Comparison of ENCODE assay signal across 9 cellular contexts in genomic region chr3:193240850-193241706, GRCh38. TPM values are rescaled to one million over a fixed set of nuclear protein-coding genes. Genes with fewer than 3 reads are reported as not detected.
DNase-seq lines count a peak whose midpoint lies in the region; ATAC-seq and TF ChIP-seq lines count a peak whose summit lies in the region.
"Had no signal": no experiment of that assay in that cellular context is flagged by ENCODE, and none has a peak within 500 bp of the region (broad histone marks: within the 10 kb centered on the region; RNA-seq: fewer than 3 reads in every experiment).

TSS of gene PLAAT1 (plus strand) at chr3:193241222. CDS start at chr3:193255651, 14,429 bp downstream.

- POLR2A ChIA-PET in Caco-2 (lab: Charles Lee) = interaction anchor here (0.6 kb wide), 1 partner anchor 30 kb away, joined by 3 read pairs; no protein-coding TSS in a partner anchor

- 2% methylated on average over 76 to 93 of the region's 93 CpGs for WGBS in lung, 2 donors
- 1 to 3% (median 3%) methylated on average over 18 to 89 of the region's 93 CpGs for WGBS in stomach, 5 donors

- no peak within 1 kb of the TSS for H3K27ac Mint-ChIP-seq in Caco-2 (ENCODE audit: unreplicated experiment)

- H3K27ac ChIP-seq in RWPE2 (ENCODE audit: poor library complexity, severe bottlenecking) (no peak within 1 kb of the TSS), lung (ENCODE audit: low read depth in 1 of 2, low read length in 1 of 2) (peak within 1 kb of the TSS in 1 of 2 donors; percentile 93), stomach (peak within 1 kb of the TSS in 3 of 5 donors; percentile 4 to 83 (median 79))

- peak within 1 kb of the TSS; percentile 37 for H3K4me3 ChIP-seq in Caco-2 (ENCODE audit: low read depth, low read length)
- H3K4me3 ChIP-seq in RWPE2 (ENCODE audit: severe bottlenecking) = peak within 1 kb of the TSS; percentile 33
- peak within 1 kb of the TSS; percentile 41 for H3K4me3 ChIP-seq in lung
- peak within 1 kb of the TSS; percentile 45 to 58 (median 55) for H3K4me3 ChIP-seq in stomach

- no peaks in the 10 kb centered on the region for H3K27me3 ChIP-seq in Caco-2 (replicated peaks; ENCODE audit: control insufficient read depth, insufficient read depth, low read length)
- H3K27me3 ChIP-seq in RWPE2 (ENCODE audit: insufficient read depth, poor library complexity, severe bottlenecking) = peaks cover 5% of the 10 kb centered on the region
- no peaks in the 10 kb centered on the region for H3K27me3 ChIP-seq in lung (ENCODE audit: control insufficient read depth, insufficient read depth)
- H3K27me3 ChIP-seq in stomach = peaks cover 0 to 23% (median 9%) of the 10 kb centered on the region in 3 donors

- H3K9me3 Mint-ChIP-seq in Caco-2 (ENCODE audit: unreplicated experiment) = peaks cover 10% of the 10 kb centered on the region

- no peak for TF ChIP-seq CTCF in Caco-2 (IDR thresholded peaks at IDR 0.05; ENCODE audit: insufficient read depth in 1 of 2, low read depth in 1 of 2, low read length in 1 of 2, severe bottlenecking in 1 of 2, unreplicated experiment in 1 of 2)
- no peak for TF ChIP-seq CTCF in RWPE2 (IDR thresholded peaks at IDR 0.05; ENCODE audit: poor library complexity, severe bottlenecking)
- TF ChIP-seq CTCF in lung (IDR thresholded peaks at IDR 0.05; ENCODE audit: control extremely low read depth, extremely low read depth) = no peak
- no peak for TF ChIP-seq CTCF in stomach (IDR thresholded peaks at IDR 0.05)

- CTCF ChIA-PET in Caco-2 (lab: Charles Lee) = interaction anchor here (0.7 kb wide), 1 partner anchor 1030 kb away, joined by 3 read pairs; no protein-coding TSS in a partner anchor

- H3K4me1 ChIP-seq in Caco-2 (no peaks in the 10 kb centered on the region), RWPE2 (ENCODE audit: insufficient read depth, poor library complexity, severe bottlenecking) (no peaks in the 10 kb centered on the region), lung (ENCODE audit: control insufficient read depth in 2 of 2, insufficient read depth in 2 of 2, low read length in 2 of 2) (peaks cover 0 to 3% of the 10 kb centered on the region in 2 donors), stomach (peaks cover 5 to 16% (median 14%) of the 10 kb centered on the region in 4 donors)

- peaks cover 8% of the 10 kb centered on the region for H3K27me3 Mint-ChIP-seq in Caco-2 (ENCODE audit: insufficient read depth, unreplicated experiment)

- TF ChIP-seq RAD21 in Ishikawa (IDR thresholded peaks at IDR 0.05; ENCODE audit: low read depth) = no peak

- no peaks in the 10 kb centered on the region for H3K4me1 Mint-ChIP-seq in Caco-2 (ENCODE audit: low read depth, unreplicated experiment)

- ATAC-seq in GM19452 (IDR thresholded peaks at IDR 0.05; ENCODE audit: unreplicated experiment) (peak; percentile 52), RWPE2 (ENCODE audit: low read depth) (peak; percentile 81), lung (ENCODE audit: insufficient read depth, low FRiP score) (peak; percentile 87), GM21529 (IDR thresholded peaks at IDR 0.05; ENCODE audit: unreplicated experiment) (no peak)

- peak within 1 kb of the TSS; percentile 70 for H3K4me3 Mint-ChIP-seq in Caco-2 (ENCODE audit: unreplicated experiment)

- peak; percentile 38 to 63 for DNase-seq in Caco-2
- DNase-seq in RWPE2 (ENCODE audit: low spot score) = peak; percentile 62
- DNase-seq in ecto neural progenitor cell (ENCODE audit: low spot score) = peak; percentile 83
- peak; percentile 45 for DNase-seq in lung (ENCODE audit: low spot score)
- peak; percentile 75 for DNase-seq in stomach

- no peaks in the 10 kb centered on the region for H3K36me3 Mint-ChIP-seq in Caco-2 (ENCODE audit: insufficient read depth, unreplicated experiment)

- TF ChIP-seq EP300 in Ishikawa (IDR thresholded peaks at IDR 0.05; ENCODE audit: borderline replicate concordance) (0 out of 2 replicates have a peak, but pooled peaks have one; percentile 41), stomach (IDR thresholded peaks at IDR 0.05) (no peak)

- no peaks in the 10 kb centered on the region for H3K36me3 ChIP-seq in Caco-2 (ENCODE audit: control insufficient read depth, insufficient read depth, low read length)
- H3K36me3 ChIP-seq in RWPE2 (ENCODE audit: low read depth) = no peaks in the 10 kb centered on the region
- H3K36me3 ChIP-seq in lung (ENCODE audit: control insufficient read depth in 2 of 2, insufficient read depth in 2 of 2, low read length in 2 of 2) = no peaks in the 10 kb centered on the region
- H3K36me3 ChIP-seq in stomach = no peaks in the 10 kb centered on the region

- H3K9me3 ChIP-seq in Caco-2 = no peaks in the 10 kb centered on the region
- no peaks in the 10 kb centered on the region for H3K9me3 ChIP-seq in RWPE2 (ENCODE audit: severe bottlenecking)
- peaks cover 0 to 6% of the 10 kb centered on the region in 2 donors for H3K9me3 ChIP-seq in lung (ENCODE audit: control insufficient read depth in 2 of 2, insufficient read depth in 1 of 2, low read length in 1 of 2)
- no peaks in the 10 kb centered on the region for H3K9me3 ChIP-seq in stomach

- TF ChIP-seq POLR2A in stomach (IDR thresholded peaks at IDR 0.05) = no peak

- no TSS peak for BruUV-seq in Caco-2 (replicated peaks; lab: Mats Ljungman, UMichigan)

- intact Hi-C loops in Caco-2 (cut with micrococcal nuclease; ENCODE audit: unreplicated experiment) (no loop called here), stomach (cut with DNase I; ENCODE audit: low total_unique reads) (no loop called here)

TF ChIP-seq in Ishikawa, 13 proteins besides CTCF, POLR2A, EP300 and RAD21:
- TF ChIP-seq, protein P1, sequence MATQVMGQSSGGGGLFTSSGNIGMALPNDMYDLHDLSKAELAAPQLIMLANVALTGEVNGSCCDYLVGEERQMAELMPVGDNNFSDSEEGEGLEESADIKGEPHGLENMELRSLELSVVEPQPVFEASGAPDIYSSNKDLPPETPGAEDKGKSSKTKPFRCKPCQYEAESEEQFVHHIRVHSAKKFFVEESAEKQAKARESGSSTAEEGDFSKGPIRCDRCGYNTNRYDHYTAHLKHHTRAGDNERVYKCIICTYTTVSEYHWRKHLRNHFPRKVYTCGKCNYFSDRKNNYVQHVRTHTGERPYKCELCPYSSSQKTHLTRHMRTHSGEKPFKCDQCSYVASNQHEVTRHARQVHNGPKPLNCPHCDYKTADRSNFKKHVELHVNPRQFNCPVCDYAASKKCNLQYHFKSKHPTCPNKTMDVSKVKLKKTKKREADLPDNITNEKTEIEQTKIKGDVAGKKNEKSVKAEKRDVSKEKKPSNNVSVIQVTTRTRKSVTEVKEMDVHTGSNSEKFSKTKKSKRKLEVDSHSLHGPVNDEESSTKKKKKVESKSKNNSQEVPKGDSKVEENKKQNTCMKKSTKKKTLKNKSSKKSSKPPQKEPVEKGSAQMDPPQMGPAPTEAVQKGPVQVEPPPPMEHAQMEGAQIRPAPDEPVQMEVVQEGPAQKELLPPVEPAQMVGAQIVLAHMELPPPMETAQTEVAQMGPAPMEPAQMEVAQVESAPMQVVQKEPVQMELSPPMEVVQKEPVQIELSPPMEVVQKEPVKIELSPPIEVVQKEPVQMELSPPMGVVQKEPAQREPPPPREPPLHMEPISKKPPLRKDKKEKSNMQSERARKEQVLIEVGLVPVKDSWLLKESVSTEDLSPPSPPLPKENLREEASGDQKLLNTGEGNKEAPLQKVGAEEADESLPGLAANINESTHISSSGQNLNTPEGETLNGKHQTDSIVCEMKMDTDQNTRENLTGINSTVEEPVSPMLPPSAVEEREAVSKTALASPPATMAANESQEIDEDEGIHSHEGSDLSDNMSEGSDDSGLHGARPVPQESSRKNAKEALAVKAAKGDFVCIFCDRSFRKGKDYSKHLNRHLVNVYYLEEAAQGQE (IDR thresholded peaks at IDR 0.05; ENCODE audit: low read depth) = no peak
- TF ChIP-seq EGR1 (IDR thresholded peaks at IDR 0.05) (peak; percentile 87), TAF1 (IDR thresholded peaks at IDR 0.05; ENCODE audit: low read depth) (peak; percentile 45), ZBTB7A (IDR thresholded peaks at IDR 0.05; ENCODE audit: low read depth) (peak; percentile 71; the same call in 1 of the 2 replicates), TEAD4 (IDR thresholded peaks at IDR 0.05) (no peak; the same call in 1 of the 2 replicates), FOXM1 (IDR thresholded peaks at IDR 0.05; ENCODE audit: borderline replicate concordance, low read depth) (no peak), MAX (IDR thresholded peaks at IDR 0.05) (peak; percentile 93), TCF12 (IDR thresholded peaks at IDR 0.05; ENCODE audit: low read depth) (peak; percentile 54; the same call in 1 of the 2 replicates), NFIC (IDR thresholded peaks at IDR 0.05) (peak; percentile 83), YY1 (IDR thresholded peaks at IDR 0.05; ENCODE audit: low read depth) (peak; percentile 33; the same call in 1 of the 2 replicates), CEBPB (IDR thresholded peaks at IDR 0.05) (peak; percentile 1; the same call in 1 of the 2 replicates)
- TF ChIP-seq, protein P2, sequence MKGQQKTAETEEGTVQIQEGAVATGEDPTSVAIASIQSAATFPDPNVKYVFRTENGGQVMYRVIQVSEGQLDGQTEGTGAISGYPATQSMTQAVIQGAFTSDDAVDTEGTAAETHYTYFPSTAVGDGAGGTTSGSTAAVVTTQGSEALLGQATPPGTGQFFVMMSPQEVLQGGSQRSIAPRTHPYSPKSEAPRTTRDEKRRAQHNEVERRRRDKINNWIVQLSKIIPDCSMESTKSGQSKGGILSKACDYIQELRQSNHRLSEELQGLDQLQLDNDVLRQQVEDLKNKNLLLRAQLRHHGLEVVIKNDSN (IDR thresholded peaks at IDR 0.05) = 0 out of 2 replicates have a peak, but pooled peaks have one; percentile 5

RNA-seq across cellular contexts. Expression of gene PLAAT1, which starts in this region (rescaled TPM):
- 0.51 and 1.5 TPM in 2 replicates for total RNA-seq in Caco-2 (2022)
- under 1 TPM; 0.31 to 0.86 TPM for total RNA-seq in lung
- under 1 TPM; 0.13 to 0.18 TPM for polyA plus RNA-seq in lung
- total RNA-seq in stomach = 1 to 10 TPM in 1 of 5 donors, not detected in 4; 5.8 TPM
- 1 to 10 TPM in 1 of 3 donors, under 1 TPM in 1, not detected in 1; 1.00 to 1.6 TPM for polyA plus RNA-seq in stomach
- total RNA-seq: LHCN-M2 had no signal

Comparison
In these comparisons a context has a peak if more than half of its experiments do, and no peak if none do; other contexts are left out.
1. Peak in DNase-seq, ATAC-seq and H3K4me3 ChIP-seq in lung; RNA of the gene not detected or under 1 TPM.